In the genomic region with DNA sequence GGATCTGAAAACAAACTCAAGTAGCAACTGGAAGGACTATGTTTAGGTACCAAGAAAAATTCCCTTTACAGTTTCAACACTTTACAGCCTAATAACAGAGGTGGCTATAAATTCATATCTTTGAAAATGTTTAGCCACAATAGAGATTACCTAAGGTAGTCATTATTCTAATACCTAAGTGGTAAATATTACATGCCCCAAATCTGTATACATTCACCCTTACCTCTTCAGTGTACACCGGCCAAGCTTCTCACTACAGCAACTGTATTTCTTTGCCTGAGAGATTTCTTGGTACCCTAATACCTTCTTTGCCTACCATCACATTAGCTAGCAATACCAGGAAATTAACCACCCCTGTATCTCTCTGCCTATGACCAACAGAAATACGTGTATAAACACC, we compare ENCODE assay signal across 17 cellular contexts.
A peak's percentile ranks its signal among the peaks of the same experiment; 100 is the strongest.
DNase-seq lines count a peak whose midpoint lies in the region; ATAC-seq and TF ChIP-seq lines count a peak whose summit lies in the region.
"Had no signal": no experiment of that assay in that cellular context is flagged by ENCODE, and none has a peak within 500 bp of the region (broad histone marks: within the 10 kb centered on the region; RNA-seq: fewer than 3 reads in every experiment).

No MANE protein-coding gene starts in this region.

- H3F3A ChIP-seq in neural progenitor cell (ENCODE audit: low read depth) = peaks cover 19% of the 10 kb centered on the region

- no peak overlapping the region for H3K4me3 Mint-ChIP-seq in neural progenitor cell
- no peak overlapping the region for H3K4me3 Mint-ChIP-seq in CD14-positive monocyte
- no peak overlapping the region for H3K4me3 Mint-ChIP-seq in CD8-positive, alpha-beta memory T cell
- H3K4me3 Mint-ChIP-seq: B cell; CD4-positive, alpha-beta T cell; GM23338; H9 had no signal

- no peaks in the 10 kb centered on the region for H3K27me3 ChIP-seq in OCI-LY3 (ENCODE audit: low read depth, low read length)
- no peaks in the 10 kb centered on the region for H3K27me3 ChIP-seq in neural progenitor cell
- no peaks in the 10 kb centered on the region for H3K27me3 ChIP-seq in effector memory CD4-positive, alpha-beta T cell (replicated peaks; ENCODE audit: control insufficient read depth, insufficient read depth, low read length, poor library complexity, severe bottlenecking)
- no peaks in the 10 kb centered on the region for H3K27me3 ChIP-seq in CD8-positive, alpha-beta memory T cell (ENCODE audit: insufficient read depth, low read length, poor library complexity, severe bottlenecking)
- H3K27me3 ChIP-seq: BLaER1 had no signal

- intact Hi-C loops in CD14-positive monocyte (cut with micrococcal nuclease) = no loop called here

- CTCF ChIA-PET in CD8-positive, alpha-beta memory T cell (lab: Charles Lee) = no interaction called here

- H3K4me2 ChIP-seq in OCI-LY3 (ENCODE audit: low read length) = peak overlapping the region; percentile 4; the same call in 1 of the 2 replicates
- no peak overlapping the region for H3K4me2 ChIP-seq in neural progenitor cell
- H3K4me2 ChIP-seq: BLaER1, GM23338 had no signal

- H3K79me2 ChIP-seq in OCI-LY3 (ENCODE audit: low read length) (no peaks in the 10 kb centered on the region), neural progenitor cell (ENCODE audit: low read depth) (peaks cover 55% of the 10 kb centered on the region)

- H3K9me3 Mint-ChIP-seq in neural progenitor cell (peaks cover 2% of the 10 kb centered on the region), CD14-positive monocyte (peaks cover 0 to 5% (median 1%) of the 10 kb centered on the region in 7 donors)
- H3K9me3 Mint-ChIP-seq in CD8-positive, alpha-beta memory T cell = no peaks in the 10 kb centered on the region
- H3K9me3 Mint-ChIP-seq: CD4-positive, alpha-beta T cell; GM23338; H9 had no signal

- peaks cover 8% of the 10 kb centered on the region for H3K4me1 ChIP-seq in OCI-LY3 (ENCODE audit: low read length)
- peaks cover 22% of the 10 kb centered on the region for H3K4me1 ChIP-seq in neural progenitor cell
- H3K4me1 ChIP-seq in effector memory CD4-positive, alpha-beta T cell (ENCODE audit: control insufficient read depth, insufficient read depth, low read length, poor library complexity, severe bottlenecking) = no peaks in the 10 kb centered on the region
- no peaks in the 10 kb centered on the region for H3K4me1 ChIP-seq in CD8-positive, alpha-beta memory T cell (ENCODE audit: insufficient read depth, low read length)
- H3K4me1 ChIP-seq: BLaER1 had no signal

- H4K20me1 ChIP-seq in OCI-LY3 (ENCODE audit: insufficient read depth, low read length) = no peaks in the 10 kb centered on the region
- no peaks in the 10 kb centered on the region for H4K20me1 ChIP-seq in neural progenitor cell (ENCODE audit: low read depth)
- H4K20me1 ChIP-seq: BLaER1 had no signal

- H2AFZ ChIP-seq in OCI-LY3 (ENCODE audit: low read depth, low read length) = no peak overlapping the region
- H2AFZ ChIP-seq in neural progenitor cell (replicated peaks) = no peak overlapping the region
- H2AFZ ChIP-seq: GM23338 had no signal

- no peak overlapping the region for H3K27ac ChIP-seq in OCI-LY3 (ENCODE audit: low read length)
- H3K27ac ChIP-seq in neural progenitor cell = peak overlapping the region; percentile 2
- H3K27ac ChIP-seq in effector memory CD4-positive, alpha-beta T cell (ENCODE audit: insufficient read depth, low read length, poor library complexity, severe bottlenecking) = no peak overlapping the region
- no peak overlapping the region for H3K27ac ChIP-seq in CD8-positive, alpha-beta memory T cell (ENCODE audit: low read depth, low read length)
- H3K27ac ChIP-seq: BLaER1, C4-2B had no signal

- H3K27me3 Mint-ChIP-seq in neural progenitor cell (ENCODE audit: insufficient read depth, low read depth) (no peaks in the 10 kb centered on the region), CD14-positive monocyte (ENCODE audit: low read depth in 3 of 3) (no peaks in the 10 kb centered on the region)
- H3K27me3 Mint-ChIP-seq in CD8-positive, alpha-beta memory T cell = peaks cover 0 to 2% of the 10 kb centered on the region in 2 donors
- H3K27me3 Mint-ChIP-seq: B cell; CD4-positive, alpha-beta T cell had no signal

- H3K36me3 Mint-ChIP-seq in neural progenitor cell (peaks cover 29% of the 10 kb centered on the region), CD14-positive monocyte (peaks cover 0 to 2% of the 10 kb centered on the region in 2 donors)
- H3K36me3 Mint-ChIP-seq in CD8-positive, alpha-beta memory T cell = peaks cover 7 to 12% (median 9%) of the 10 kb centered on the region in 3 donors

- H3K4me1 Mint-ChIP-seq in neural progenitor cell (peaks cover 2% of the 10 kb centered on the region), CD14-positive monocyte (peaks cover 20% of the 10 kb centered on the region)
- peaks cover 13 to 41% (median 32%) of the 10 kb centered on the region in 3 donors for H3K4me1 Mint-ChIP-seq in CD8-positive, alpha-beta memory T cell

- ATAC-seq in GM18868 (IDR thresholded peaks at IDR 0.05; ENCODE audit: unreplicated experiment) = peak; percentile 79
- ATAC-seq: GM23338, HCT116 had no signal

- DNase-seq in neural progenitor cell (ENCODE audit: low spot score) = no peak
- no peak for DNase-seq in effector memory CD4-positive, alpha-beta T cell
- DNase-seq in CD14-positive monocyte (ENCODE audit: low spot score) = no peak
- no peak for DNase-seq in CD8-positive, alpha-beta memory T cell
- DNase-seq: Calu3; CD4-positive, alpha-beta T cell; COR-L47; DMS153; DND-41; H9 had no signal

- H3K9me3 ChIP-seq in OCI-LY3 (ENCODE audit: insufficient read depth, low read length) (no peaks in the 10 kb centered on the region), neural progenitor cell (ENCODE audit: low read depth) (no peaks in the 10 kb centered on the region)
- H3K9me3 ChIP-seq in effector memory CD4-positive, alpha-beta T cell (ENCODE audit: control insufficient read depth, low read length) = no peaks in the 10 kb centered on the region
- no peaks in the 10 kb centered on the region for H3K9me3 ChIP-seq in CD8-positive, alpha-beta memory T cell (ENCODE audit: low read length)
- H3K9me3 ChIP-seq: BLaER1 had no signal

- no peak overlapping the region for H3K9ac ChIP-seq in OCI-LY3 (ENCODE audit: low read length)
- no peak overlapping the region for H3K9ac ChIP-seq in neural progenitor cell
- H3K9ac ChIP-seq: BLaER1 had no signal

- H3K4me3 ChIP-seq in OCI-LY3 (ENCODE audit: low read length) (no peak overlapping the region), neural progenitor cell (no peak overlapping the region)
- no peak overlapping the region for H3K4me3 ChIP-seq in effector memory CD4-positive, alpha-beta T cell (ENCODE audit: insufficient read depth, low read depth, low read length, poor library complexity, severe bottlenecking)
- H3K4me3 ChIP-seq in CD8-positive, alpha-beta memory T cell (ENCODE audit: low read length) = no peak overlapping the region
- H3K4me3 ChIP-seq: BLaER1, GM23338 had no signal

- H3K27ac Mint-ChIP-seq in neural progenitor cell (no peak overlapping the region), CD14-positive monocyte (no peak overlapping the region)
- no peak overlapping the region for H3K27ac Mint-ChIP-seq in CD8-positive, alpha-beta memory T cell
- H3K27ac Mint-ChIP-seq: B cell; CD4-positive, alpha-beta T cell; GM23338; H9 had no signal

- TF ChIP-seq CTCF in OCI-LY3 (IDR thresholded peaks at IDR 0.05; ENCODE audit: low read depth, low read length) (no peak), neural progenitor cell (IDR thresholded peaks at IDR 0.05) (no peak), CD14-positive monocyte (IDR thresholded peaks at IDR 0.05) (no peak)

- POLR2A ChIA-PET in CD8-positive, alpha-beta memory T cell (lab: Charles Lee) = no interaction called here

- no peaks in the 10 kb centered on the region for H3K36me3 ChIP-seq in OCI-LY3 (replicated peaks; ENCODE audit: low read depth, low read length)
- H3K36me3 ChIP-seq in neural progenitor cell = no peaks in the 10 kb centered on the region
- H3K36me3 ChIP-seq in effector memory CD4-positive, alpha-beta T cell (ENCODE audit: control insufficient read depth, insufficient read depth, low read length) = no peaks in the 10 kb centered on the region
- H3K36me3 ChIP-seq in CD8-positive, alpha-beta memory T cell (ENCODE audit: insufficient read depth, low read length) = no peaks in the 10 kb centered on the region
